1 cellular context compared by ENCODE assay signal in the genomic region with DNA sequence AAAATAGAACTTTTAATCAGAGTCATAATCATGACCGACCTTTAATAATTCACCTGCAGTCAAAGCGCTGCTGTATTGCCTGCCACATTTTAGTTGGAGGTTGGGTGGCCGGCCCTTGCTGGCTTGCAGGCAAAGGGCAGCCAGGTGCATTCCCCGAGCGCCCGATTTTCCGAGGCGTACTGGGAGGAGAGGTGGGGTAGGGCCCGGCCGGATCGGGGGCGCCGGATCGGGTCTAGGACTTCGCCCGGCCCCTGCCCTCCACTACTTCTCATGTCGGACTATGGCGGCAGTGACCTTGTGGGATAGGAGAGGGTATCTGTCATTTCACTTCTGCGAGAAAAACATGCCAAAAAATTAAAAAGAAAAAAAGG.
TF ChIP-seq lines count a peak whose summit lies in the region.

No MANE protein-coding gene starts in this region.

TF ChIP-seq in GM23338, 12 proteins besides CTCF, POLR2A, EP300 and RAD21 (continued from another document):
- TF ChIP-seq JUNB (IDR thresholded peaks at IDR 0.05; ENCODE audit: unreplicated experiment) (no peak), ZNF331 (CRISPR knock-in tag; IDR thresholded peaks at IDR 0.05; ENCODE audit: low read depth) (no peak), EZH2phosphoT487 (IDR thresholded peaks at IDR 0.05; ENCODE audit: unreplicated experiment) (no peak), NANOG (IDR thresholded peaks at IDR 0.05; ENCODE audit: borderline replicate concordance) (no peak), POLR2AphosphoS5 (IDR thresholded peaks at IDR 0.05; ENCODE audit: low read depth) (no peak), EZH2 (IDR thresholded peaks at IDR 0.05; ENCODE audit: low read depth, unreplicated experiment) (no peak)
